17 cellular contexts compared by ENCODE assay signal in genomic region chr10:6321880-6322279, GRCh38.
DNase-seq lines count a peak whose midpoint lies in the region; ATAC-seq, FAIRE-seq and TF ChIP-seq lines count a peak whose summit lies in the region.
"Had no signal": no experiment of that assay in that cellular context is flagged by ENCODE, and none has a peak within 500 bp of the region (broad histone marks: within the 10 kb centered on the region; RNA-seq: fewer than 3 reads in every experiment).

No MANE protein-coding gene starts in this region.

- no peaks in the 10 kb centered on the region for H3F3A ChIP-seq in smooth muscle cell (ENCODE audit: low read depth)

- H4K20me1 ChIP-seq in mammary epithelial cell (ENCODE audit: insufficient read depth, low read length), result no peaks in the 10 kb centered on the region
- no peaks in the 10 kb centered on the region for H4K20me1 ChIP-seq in smooth muscle cell (ENCODE audit: low read depth)

- TF ChIP-seq POLR2A in breast epithelium (IDR thresholded peaks at IDR 0.05), result no peak

- H3K9me3 ChIP-seq in mammary epithelial cell (replicated peaks; ENCODE audit: insufficient read depth, low read length) (no peaks in the 10 kb centered on the region), breast epithelium (no peaks in the 10 kb centered on the region), smooth muscle cell (replicated peaks; ENCODE audit: low read depth) (peaks cover 3% of the 10 kb centered on the region)
- H3K9me3 ChIP-seq: right atrium auricular region, thyroid gland had no signal

- H3K27me3 ChIP-seq in mammary epithelial cell (ENCODE audit: insufficient read depth, low read length) (no peaks in the 10 kb centered on the region), breast epithelium (no peaks in the 10 kb centered on the region), smooth muscle cell (ENCODE audit: low read depth) (no peaks in the 10 kb centered on the region)
- H3K27me3 ChIP-seq: right atrium auricular region, thyroid gland had no signal

- WGBS in mammary epithelial cell (ENCODE audit: low coverage, missing lambda C conversion rate), result 93% methylated on average over 8 of the region's 9 CpGs
- WGBS in smooth muscle cell (ENCODE audit: low lambda C conversion rate), result 63% methylated on average over 9 of the region's 9 CpGs

- H3K9ac ChIP-seq in mammary epithelial cell (ENCODE audit: insufficient read depth, low read length) (no peak overlapping the region), smooth muscle cell (ENCODE audit: low read depth) (no peak overlapping the region)

- TF ChIP-seq CTCF in mammary epithelial cell (conservative IDR thresholded peaks at IDR 0.05 in 1 of 2, IDR thresholded peaks at IDR 0.05 in 1 of 2; ENCODE audit: extremely low read depth in 1 of 2, insufficient read depth in 1 of 2, low read depth in 1 of 2, low read length in 2 of 2), result no peak
- no peak for TF ChIP-seq CTCF in breast epithelium (IDR thresholded peaks at IDR 0.05)
- TF ChIP-seq CTCF in smooth muscle cell (IDR thresholded peaks at IDR 0.05; ENCODE audit: borderline replicate concordance, insufficient read depth, poor library complexity, severe bottlenecking), result no peak

- BruUV-seq in mammary epithelial cell (replicated peaks; lab: Mats Ljungman, UMichigan), result no TSS peak

- CTCF ChIA-PET in mammary epithelial cell (lab: Charles Lee; ENCODE audit: low non-redundant PET), result no interaction called here

- H3K4me2 ChIP-seq in mammary epithelial cell (ENCODE audit: insufficient read depth, low read depth, low read length), result no peak overlapping the region
- peak overlapping the region; percentile 14 for H3K4me2 ChIP-seq in smooth muscle cell

- H3K4me1 ChIP-seq in mammary epithelial cell (ENCODE audit: insufficient read depth, low read length) (no peaks in the 10 kb centered on the region), breast epithelium (no peaks in the 10 kb centered on the region), smooth muscle cell (ENCODE audit: low read depth) (no peaks in the 10 kb centered on the region)
- H3K4me1 ChIP-seq: right atrium auricular region had no signal

- H3K4me3 ChIP-seq in mammary epithelial cell (replicated peaks in 1 of 3; ENCODE audit: insufficient read depth in 1 of 3, low read depth in 2 of 3, low read length in 3 of 3) (no peak overlapping the region), breast epithelium (no peak overlapping the region), smooth muscle cell (no peak overlapping the region)
- H3K4me3 ChIP-seq: right atrium auricular region, thyroid gland had no signal

- H3K27ac ChIP-seq in mammary epithelial cell (ENCODE audit: insufficient read depth, low read depth, low read length) (no peak overlapping the region), breast epithelium (no peak overlapping the region), smooth muscle cell (ENCODE audit: low read depth) (no peak overlapping the region)
- H3K27ac ChIP-seq: right atrium auricular region, thyroid gland had no signal

- in situ Hi-C loops in mammary epithelial cell (cut with MboI; ENCODE audit: low sequenced_read_pairs in 2 of 2), result no loop called here

- peak; percentile 30 for FAIRE-seq in RCC 7860 (lab: Jason Lieb, UNC)
- FAIRE-seq: TTC549 had no signal

- H3K79me2 ChIP-seq in mammary epithelial cell (ENCODE audit: insufficient read depth, low read length), result no peaks in the 10 kb centered on the region
- no peaks in the 10 kb centered on the region for H3K79me2 ChIP-seq in smooth muscle cell (ENCODE audit: low read depth)

- dilution Hi-C loops in mammary epithelial cell (cut with HindIII; ENCODE audit: low sequenced_read_pairs), result no loop called here

- no peaks in the 10 kb centered on the region for H3K36me3 ChIP-seq in mammary epithelial cell (ENCODE audit: insufficient read depth, low read length)
- H3K36me3 ChIP-seq in breast epithelium, result no peaks in the 10 kb centered on the region
- H3K36me3 ChIP-seq in smooth muscle cell (ENCODE audit: low read depth), result peaks cover 3% of the 10 kb centered on the region
- H3K36me3 ChIP-seq: right atrium auricular region, thyroid gland had no signal

- DNase-seq in mammary epithelial cell (peak; percentile 11), breast epithelium (ENCODE audit: low spot score in 2 of 2) (no peak), RCC 7860 (ENCODE audit: low spot score) (peak; percentile 45), fibroblast of gingiva (ENCODE audit: low read depth) (peak; percentile 12), smooth muscle cell (lab: John Stamatoyannopoulos, UW; ENCODE audit: unreplicated experiment) (no peak), NCI-H510A (lab: John Stamatoyannopoulos, UW) (no peak)
- DNase-seq: activated CD8-positive, alpha-beta T cell treated with anti-CD3 and anti-CD28 coated beads for 36 hours; foreskin melanocyte; NCI-H1092 treated with DMSO at 0.1 percent for 48 hours; NK-92 treated with Interleukin-12 subunit alpha and Interleukin-12 subunit beta, amount 100 ng/mL, for 24 hours; stimulated activated CD4-positive, alpha-beta T cell treated with anti-CD3 and anti-CD28 coated beads, Interleukin-2, amount 100 ng/mL, for 48 hours; stimulated activated CD8-positive, alpha-beta memory T cell treated with anti-CD3 and anti-CD28 coated beads, Interleukin-4, amount 100 ng/mL, for 48 hours; thyroid gland had no signal

- no peak for ATAC-seq in GM21515 (IDR thresholded peaks at IDR 0.05; ENCODE audit: unreplicated experiment)
- no peak for ATAC-seq in GM21723 (IDR thresholded peaks at IDR 0.05; ENCODE audit: unreplicated experiment)
- ATAC-seq: activated CD8-positive, alpha-beta T cell treated with anti-CD3 and anti-CD28 coated beads for 36 hours had no signal

- H2AFZ ChIP-seq in mammary epithelial cell (ENCODE audit: low read depth, low read length) (no peak overlapping the region), smooth muscle cell (ENCODE audit: low read depth) (no peak overlapping the region)

- intact Hi-C loops in mammary epithelial cell (cut with micrococcal nuclease) (no loop called here), breast epithelium (cut with DNase I; ENCODE audit: low total_unique reads) (no loop called here)

Comparison
In these comparisons a context has a peak if more than half of its experiments do, and no peak if none do; other contexts are left out.
1. DNase-seq: peak in mammary epithelial cell (single experiment), RCC 7860 (single experiment) and fibroblast of gingiva (single experiment); none in breast epithelium (0 of 2), smooth muscle cell (single experiment) and NCI-H510A (single experiment).